15 cellular contexts compared by ENCODE assay signal in genomic region chr11:44747339-44747738, GRCh38. TPM values are rescaled to one million over a fixed set of nuclear protein-coding genes. Genes with fewer than 3 reads are reported as not detected.
A peak's percentile ranks its signal among the peaks of the same experiment; 100 is the strongest.
DNase-seq lines count a peak whose midpoint lies in the region; ATAC-seq and TF ChIP-seq lines count a peak whose summit lies in the region.
"Had no signal": no experiment of that assay in that cellular context is flagged by ENCODE, and none has a peak within 500 bp of the region (broad histone marks: within the 10 kb centered on the region; RNA-seq: fewer than 3 reads in every experiment).

No MANE protein-coding gene starts in this region.

- peaks cover 50% of the 10 kb centered on the region for H3K4me1 Mint-ChIP-seq in activated naive CD4-positive, alpha-beta T cell treated with anti-CD3 and anti-CD28 coated beads for 36 hours (ENCODE audit: low read depth)
- peaks cover 19% of the 10 kb centered on the region for H3K4me1 Mint-ChIP-seq in activated naive CD4-positive, alpha-beta T cell treated with anti-CD3 and anti-CD28 coated beads, Interleukin-2, amount 10 ng/mL, durations not matched to agents 7 days and 5 days
- peaks cover 4% of the 10 kb centered on the region for H3K4me1 Mint-ChIP-seq in activated CD8-positive, alpha-beta T cell treated with anti-CD3 and anti-CD28 coated beads, Interleukin-2, amount 10 ng/mL, durations not matched to agents 7 days and 5 days (ENCODE audit: low read depth)

- CTCF ChIA-PET in activated naive CD4-positive, alpha-beta T cell treated with anti-CD3 and anti-CD28 coated beads for 36 hours (lab: Charles Lee), result interaction anchor here (0.8 to 3.2 kb wide), 2 partner anchors 29 to 37 kb away, joined by 3 to 12 read pairs; no protein-coding TSS in a partner anchor
- CTCF ChIA-PET in activated naive CD4-positive, alpha-beta T cell treated with anti-CD3 and anti-CD28 coated beads, Interleukin-2, amount 10 ng/mL, durations not matched to agents 7 days and 5 days (lab: Charles Lee), result no interaction called here
- CTCF ChIA-PET in activated CD8-positive, alpha-beta T cell treated with anti-CD3 and anti-CD28 coated beads, Interleukin-2, amount 10 ng/mL, durations not matched to agents 7 days and 5 days (lab: Charles Lee), result interaction anchor here (1.1 kb wide), 1 partner anchor 76 kb away, joined by 4 read pairs; no protein-coding TSS in a partner anchor

- intact Hi-C loops in activated naive CD4-positive, alpha-beta T cell treated with anti-CD3 and anti-CD28 coated beads for 36 hours (cut with micrococcal nuclease), result loop anchor here (2.0 kb wide), 1 partner anchor 19 kb away; no protein-coding TSS in a partner anchor
- intact Hi-C loops in heart right ventricle (cut with DNase I) (no loop called here), head of caudate nucleus (cut with DNase I) (no loop called here)

- ATAC-seq in heart right ventricle, result peak in 4 of 8 donors; percentile 3 to 43 (median 26)
- no peak for ATAC-seq in activated CD8-positive, alpha-beta T cell treated with anti-CD3 and anti-CD28 coated beads, Interleukin-2, amount 10 ng/mL, durations not matched to agents 7 days and 5 days

- H3K4me3 ChIP-seq in heart right ventricle (no peak overlapping the region), stomach smooth muscle (ENCODE audit: low read length in 2 of 2) (peak overlapping the region; percentile 18 to 22)
- H3K4me3 ChIP-seq: testis had no signal

- no peaks in the 10 kb centered on the region for H3K9me3 ChIP-seq in heart right ventricle
- no peaks in the 10 kb centered on the region for H3K9me3 ChIP-seq in stomach smooth muscle (ENCODE audit: control insufficient read depth in 2 of 2, low read length in 2 of 2)
- H3K9me3 ChIP-seq: testis had no signal

- no peak for TF ChIP-seq CTCF in heart right ventricle (IDR thresholded peaks at IDR 0.05)

- POLR2A ChIA-PET in activated CD8-positive, alpha-beta T cell treated with anti-CD3 and anti-CD28 coated beads, Interleukin-2, amount 10 ng/mL, durations not matched to agents 7 days and 5 days (lab: Charles Lee), result no interaction called here

- no peaks in the 10 kb centered on the region for H3K27me3 Mint-ChIP-seq in activated naive CD4-positive, alpha-beta T cell treated with anti-CD3 and anti-CD28 coated beads for 36 hours (ENCODE audit: low read depth)
- H3K27me3 Mint-ChIP-seq in activated naive CD4-positive, alpha-beta T cell treated with anti-CD3 and anti-CD28 coated beads, Interleukin-2, amount 10 ng/mL, durations not matched to agents 7 days and 5 days, result no peaks in the 10 kb centered on the region
- no peaks in the 10 kb centered on the region for H3K27me3 Mint-ChIP-seq in activated CD8-positive, alpha-beta T cell treated with anti-CD3 and anti-CD28 coated beads, Interleukin-2, amount 10 ng/mL, durations not matched to agents 7 days and 5 days (ENCODE audit: low read depth)
- H3K27me3 Mint-ChIP-seq: progenitor cell of endocrine pancreas had no signal

- peaks cover 3% of the 10 kb centered on the region for H3K36me3 Mint-ChIP-seq in activated naive CD4-positive, alpha-beta T cell treated with anti-CD3 and anti-CD28 coated beads for 36 hours (ENCODE audit: low read depth)
- peaks cover 15% of the 10 kb centered on the region for H3K36me3 Mint-ChIP-seq in activated naive CD4-positive, alpha-beta T cell treated with anti-CD3 and anti-CD28 coated beads, Interleukin-2, amount 10 ng/mL, durations not matched to agents 7 days and 5 days
- no peaks in the 10 kb centered on the region for H3K36me3 Mint-ChIP-seq in activated CD8-positive, alpha-beta T cell treated with anti-CD3 and anti-CD28 coated beads, Interleukin-2, amount 10 ng/mL, durations not matched to agents 7 days and 5 days (ENCODE audit: low read depth)

- H3K27me3 ChIP-seq in heart right ventricle, result no peaks in the 10 kb centered on the region
- H3K27me3 ChIP-seq in stomach smooth muscle (ENCODE audit: control insufficient read depth in 1 of 2, insufficient read depth in 2 of 2, low read length in 2 of 2), result no peaks in the 10 kb centered on the region
- H3K27me3 ChIP-seq: testis had no signal

- H3K27ac Mint-ChIP-seq in activated naive CD4-positive, alpha-beta T cell treated with anti-CD3 and anti-CD28 coated beads for 36 hours, result peak overlapping the region; percentile 62
- H3K27ac Mint-ChIP-seq in activated naive CD4-positive, alpha-beta T cell treated with anti-CD3 and anti-CD28 coated beads, Interleukin-2, amount 10 ng/mL, durations not matched to agents 7 days and 5 days, result no peak overlapping the region
- no peak overlapping the region for H3K27ac Mint-ChIP-seq in activated CD8-positive, alpha-beta T cell treated with anti-CD3 and anti-CD28 coated beads, Interleukin-2, amount 10 ng/mL, durations not matched to agents 7 days and 5 days
- H3K27ac Mint-ChIP-seq: progenitor cell of endocrine pancreas had no signal

- peak; percentile 20 for DNase-seq in activated naive CD4-positive, alpha-beta T cell treated with anti-CD3 and anti-CD28 coated beads for 36 hours
- DNase-seq in activated naive CD4-positive, alpha-beta T cell treated with anti-CD3 and anti-CD28 coated beads, Interleukin-2, amount 10 ng/mL, durations not matched to agents 7 days and 5 days, result no peak
- peak; percentile 71 for DNase-seq in amniotic epithelial cell (ENCODE audit: low read depth)
- no peak for DNase-seq in heart right ventricle
- no peak for DNase-seq in activated CD8-positive, alpha-beta T cell treated with anti-CD3 and anti-CD28 coated beads, Interleukin-2, amount 10 ng/mL, durations not matched to agents 7 days and 5 days
- DNase-seq in head of caudate nucleus, result no peak
- no peak for DNase-seq in NCI-H1417 (lab: John Stamatoyannopoulos, UW)
- DNase-seq: activated naive CD4-positive, alpha-beta T cell treated with Interleukin-2 at 50 U/mL for 16 hours; kidney glomerular epithelial cell; NCI-H187 treated with DMSO at 0.1 percent for 48 hours; NCI-H524 treated with DMSO at 0.1 percent for 48 hours; testis had no signal

- H3K4me3 Mint-ChIP-seq in activated naive CD4-positive, alpha-beta T cell treated with anti-CD3 and anti-CD28 coated beads for 36 hours, result no peak overlapping the region
- H3K4me3 Mint-ChIP-seq in activated naive CD4-positive, alpha-beta T cell treated with anti-CD3 and anti-CD28 coated beads, Interleukin-2, amount 10 ng/mL, durations not matched to agents 7 days and 5 days, result no peak overlapping the region
- no peak overlapping the region for H3K4me3 Mint-ChIP-seq in activated CD8-positive, alpha-beta T cell treated with anti-CD3 and anti-CD28 coated beads, Interleukin-2, amount 10 ng/mL, durations not matched to agents 7 days and 5 days

- H3K27ac ChIP-seq in heart right ventricle (peak overlapping the region in 9 of 10 donors; percentile 22 to 75 (median 56)), stomach smooth muscle (ENCODE audit: low read length) (peak overlapping the region; percentile 94)
- H3K27ac ChIP-seq: testis had no signal

- H3K36me3 ChIP-seq in heart right ventricle, result no peaks in the 10 kb centered on the region
- H3K36me3 ChIP-seq in stomach smooth muscle (ENCODE audit: control insufficient read depth in 2 of 2, insufficient read depth in 2 of 2, low read length in 2 of 2), result no peaks in the 10 kb centered on the region

- H3K4me1 ChIP-seq in heart right ventricle, result peaks cover 25 to 92% (median 58%) of the 10 kb centered on the region in 9 donors
- H3K4me1 ChIP-seq in stomach smooth muscle (ENCODE audit: control insufficient read depth, insufficient read depth, low read length), result peaks cover 76% of the 10 kb centered on the region
- H3K4me1 ChIP-seq: testis had no signal

- H3K9me3 Mint-ChIP-seq in activated naive CD4-positive, alpha-beta T cell treated with anti-CD3 and anti-CD28 coated beads for 36 hours, result no peaks in the 10 kb centered on the region
- no peaks in the 10 kb centered on the region for H3K9me3 Mint-ChIP-seq in activated naive CD4-positive, alpha-beta T cell treated with anti-CD3 and anti-CD28 coated beads, Interleukin-2, amount 10 ng/mL, durations not matched to agents 7 days and 5 days
- no peaks in the 10 kb centered on the region for H3K9me3 Mint-ChIP-seq in activated CD8-positive, alpha-beta T cell treated with anti-CD3 and anti-CD28 coated beads, Interleukin-2, amount 10 ng/mL, durations not matched to agents 7 days and 5 days (ENCODE audit: insufficient read depth)

- H3K9ac ChIP-seq in stomach smooth muscle (ENCODE audit: low read length in 2 of 2), result peak overlapping the region; percentile 49 to 66

- WGBS in heart right ventricle, 2 donors, result 44 to 53% methylated on average over 6 of the region's 6 CpGs

RNA-seq across cellular contexts. Expression of gene TSPAN18, which starts 20.6 kb away (rescaled TPM):
- total RNA-seq in activated naive CD4-positive, alpha-beta T cell treated with anti-CD3 and anti-CD28 coated beads for 36 hours, result 1 to 10 TPM; 7.3 to 8.4 TPM
- 100 to 1,000 TPM in 4 of 10 donors, 10 to 100 TPM in 6; 74.2 to 140 (median 95.2) TPM for total RNA-seq in heart right ventricle
- 10 to 100 TPM; 37.7 to 42.6 TPM for polyA plus RNA-seq in heart right ventricle
- total RNA-seq in activated CD8-positive, alpha-beta T cell treated with anti-CD3 and anti-CD28 coated beads, Interleukin-2, amount 10 ng/mL, durations not matched to agents 7 days and 5 days, result 1 to 10 TPM; 7.5 to 8.7 TPM
- total RNA-seq: HT1080 had no signal

Comparison
In these comparisons a context has a peak if more than half of its experiments do, and no peak if none do; other contexts are left out.
1. DNase-seq: peak in activated naive CD4-positive, alpha-beta T cell treated with anti-CD3 and anti-CD28 coated beads for 36 hours (single experiment) and amniotic epithelial cell (single experiment); none in activated naive CD4-positive, alpha-beta T cell treated with anti-CD3 and anti-CD28 coated beads, Interleukin-2, amount 10 ng/mL, durations not matched to agents 7 days and 5 days (single experiment), heart right ventricle (0 of 2), activated CD8-positive, alpha-beta T cell treated with anti-CD3 and anti-CD28 coated beads, Interleukin-2, amount 10 ng/mL, durations not matched to agents 7 days and 5 days (single experiment), head of caudate nucleus (0 of 42) and NCI-H1417 (0 of 3).
2. H3K4me3 ChIP-seq: peak in stomach smooth muscle (2 of 2); none in heart right ventricle (0 of 10).
3. RNA of gene TSPAN18, which starts 20.6 kb away (total RNA-seq): 74.2 to 140 TPM in heart right ventricle; 7.5 to 8.7 TPM in activated CD8-positive, alpha-beta T cell treated with anti-CD3 and anti-CD28 coated beads, Interleukin-2, amount 10 ng/mL, durations not matched to agents 7 days and 5 days and 7.3 to 8.4 TPM in activated naive CD4-positive, alpha-beta T cell treated with anti-CD3 and anti-CD28 coated beads for 36 hours; every median in the first group is over 4 times any median in the second.